15 cellular contexts compared by ENCODE assay signal in genomic region chr16:57577214-57577613, GRCh38. TPM values are rescaled to one million over a fixed set of nuclear protein-coding genes. Genes with fewer than 3 reads are reported as not detected.
DNase-seq lines count a peak whose midpoint lies in the region; ATAC-seq and TF ChIP-seq lines count a peak whose summit lies in the region.
"Had no signal": no experiment of that assay in that cellular context is flagged by ENCODE, and none has a peak within 500 bp of the region (broad histone marks: within the 10 kb centered on the region; RNA-seq: fewer than 3 reads in every experiment).

No MANE protein-coding gene starts in this region.

- 0 out of 20 replicates have a peak overlapping the region, but pooled peaks of 1 of the 10 experiments have one; percentile 18 for H3K4me3 ChIP-seq in BLaER1 treated with 17β-estradiol and CSF1 and Interleukin-3, amounts not matched to agents 10 nM and 100 nM
- H3K4me3 ChIP-seq in CD8-positive, alpha-beta memory T cell (ENCODE audit: low read length), result no peak overlapping the region
- H3K4me3 ChIP-seq in psoas muscle, result no peak overlapping the region
- H3K4me3 ChIP-seq: mucosa of descending colon, thyroid gland had no signal

- H3K4me3 Mint-ChIP-seq in CD8-positive, alpha-beta memory T cell, result peak overlapping the region in 5 of 7 donors; percentile 23 to 70 (median 67)
- no peak overlapping the region for H3K4me3 Mint-ChIP-seq in activated naive CD8-positive, alpha-beta T cell
- H3K4me3 Mint-ChIP-seq in natural killer cell treated with Interleukin-12 subunit alpha and Interleukin-12 subunit beta and Interleukin-15 and Interleukin-18, amount 100 ng/mL, for 72 hours, result peak overlapping the region; percentile 91

- H3K36me3 Mint-ChIP-seq in CD8-positive, alpha-beta memory T cell, result peaks cover 0 to 13% (median 2%) of the 10 kb centered on the region in 3 donors
- no peaks in the 10 kb centered on the region for H3K36me3 Mint-ChIP-seq in activated naive CD8-positive, alpha-beta T cell
- peaks cover 8% of the 10 kb centered on the region for H3K36me3 Mint-ChIP-seq in natural killer cell treated with Interleukin-12 subunit alpha and Interleukin-12 subunit beta and Interleukin-15 and Interleukin-18, amount 100 ng/mL, for 72 hours

- peak overlapping the region; percentile 31 to 83 (median 76); a peak in 20 of 22 replicates for H3K27ac ChIP-seq in BLaER1 treated with 17β-estradiol and CSF1 and Interleukin-3, amounts not matched to agents 10 nM and 100 nM
- no peak overlapping the region for H3K27ac ChIP-seq in CD8-positive, alpha-beta memory T cell (ENCODE audit: low read depth, low read length)
- H3K27ac ChIP-seq in psoas muscle, result no peak overlapping the region
- H3K27ac ChIP-seq: thyroid gland had no signal

- H3K9me3 Mint-ChIP-seq in CD8-positive, alpha-beta memory T cell, result peaks cover 0 to 3% (median 0%) of the 10 kb centered on the region in 5 donors
- no peaks in the 10 kb centered on the region for H3K9me3 Mint-ChIP-seq in activated naive CD8-positive, alpha-beta T cell (ENCODE audit: low read depth)
- H3K9me3 Mint-ChIP-seq in natural killer cell treated with Interleukin-12 subunit alpha and Interleukin-12 subunit beta and Interleukin-15 and Interleukin-18, amount 100 ng/mL, for 72 hours, result no peaks in the 10 kb centered on the region

- CTCF ChIA-PET in CD8-positive, alpha-beta memory T cell (lab: Charles Lee), result interaction anchor here (0.8 to 13.1 kb wide), 29 partner anchors 8 to 424 kb away, joined by 3 to 215 read pairs (median 8); partner anchors contain the start of genes ADGRG5, CCDC102A, KATNB1 and USB1

- H4K20me1 ChIP-seq in BLaER1 treated with 17β-estradiol and CSF1 and Interleukin-3, amounts not matched to agents 10 nM and 100 nM, result no peaks in the 10 kb centered on the region

- POLR2A ChIA-PET in CD8-positive, alpha-beta memory T cell (lab: Charles Lee), result interaction anchor here (1.4 to 2.4 kb wide), 5 partner anchors 11 to 32 kb away, joined by 3 to 14 read pairs (median 4); no protein-coding TSS in a partner anchor

- peak overlapping the region; percentile 28 to 69 (median 59); a peak in 18 of 22 replicates for H3K9ac ChIP-seq in BLaER1 treated with 17β-estradiol and CSF1 and Interleukin-3, amounts not matched to agents 10 nM and 100 nM

- no peak for DNase-seq in CD8-positive, alpha-beta memory T cell
- no peak for DNase-seq in natural killer cell treated with Interleukin-12 subunit alpha and Interleukin-12 subunit beta and Interleukin-15 and Interleukin-18, amount 100 ng/mL, for 72 hours (ENCODE audit: low spot score)
- no peak for DNase-seq in psoas muscle
- DNase-seq in DMS153 (lab: John Stamatoyannopoulos, UW), result no peak
- DNase-seq: DMS79 treated with DMSO at 0.1 percent for 48 hours; NCI-H1417; stimulated activated CD4-positive, alpha-beta T cell treated with anti-CD3 and anti-CD28 coated beads, Interleukin-4, amount 100 ng/mL, for 4 hours; thyroid gland had no signal

- peak overlapping the region; percentile 69 to 93 (median 87) for H3K4me2 ChIP-seq in BLaER1 treated with 17β-estradiol and CSF1 and Interleukin-3, amounts not matched to agents 10 nM and 100 nM

- intact Hi-C loops in psoas muscle (cut with DNase I), result loop anchor here in 1 of 2 donors (5.0 kb wide), 2 partner anchors 70 to 430 kb away; no protein-coding TSS in a partner anchor

- H3K36me3 ChIP-seq in BLaER1 treated with 17β-estradiol and CSF1 and Interleukin-3, amounts not matched to agents 10 nM and 100 nM, result peaks cover 0 to 15% (median 0%) of the 10 kb centered on the region in 11 experiments; a peak in 1 of 22 replicates
- no peaks in the 10 kb centered on the region for H3K36me3 ChIP-seq in CD8-positive, alpha-beta memory T cell (ENCODE audit: insufficient read depth, low read length)
- H3K36me3 ChIP-seq in psoas muscle (ENCODE audit: insufficient read depth in 1 of 2, low read depth in 1 of 2), result no peaks in the 10 kb centered on the region
- H3K36me3 ChIP-seq: thyroid gland had no signal

- ATAC-seq in natural killer cell treated with Interleukin-12 subunit alpha and Interleukin-12 subunit beta and Interleukin-15 and Interleukin-18, amount 100 ng/mL, for 72 hours, result no peak
- ATAC-seq in psoas muscle (no peak), GM18909 (IDR thresholded peaks at IDR 0.05; ENCODE audit: poor library complexity, unreplicated experiment) (no peak)

- peak overlapping the region; percentile 53 to 96 (median 88) for H3K27ac Mint-ChIP-seq in CD8-positive, alpha-beta memory T cell
- peak overlapping the region; percentile 59 for H3K27ac Mint-ChIP-seq in activated naive CD8-positive, alpha-beta T cell
- H3K27ac Mint-ChIP-seq in natural killer cell treated with Interleukin-12 subunit alpha and Interleukin-12 subunit beta and Interleukin-15 and Interleukin-18, amount 100 ng/mL, for 72 hours, result peak overlapping the region; percentile 97

- H3K4me1 ChIP-seq in BLaER1 treated with 17β-estradiol and CSF1 and Interleukin-3, amounts not matched to agents 10 nM and 100 nM, result peaks cover 29 to 65% (median 41%) of the 10 kb centered on the region in 10 experiments
- peaks cover 46% of the 10 kb centered on the region for H3K4me1 ChIP-seq in CD8-positive, alpha-beta memory T cell (ENCODE audit: insufficient read depth, low read length)
- H3K4me1 ChIP-seq in psoas muscle, result no peaks in the 10 kb centered on the region

- no peak for TF ChIP-seq CTCF in psoas muscle (IDR thresholded peaks at IDR 0.05)

- H3K9me3 ChIP-seq in BLaER1 treated with 17β-estradiol and CSF1 and Interleukin-3, amounts not matched to agents 10 nM and 100 nM (replicated peaks in 1 of 11), result no peaks in the 10 kb centered on the region
- H3K9me3 ChIP-seq in CD8-positive, alpha-beta memory T cell (ENCODE audit: low read length), result no peaks in the 10 kb centered on the region
- no peaks in the 10 kb centered on the region for H3K9me3 ChIP-seq in psoas muscle
- H3K9me3 ChIP-seq: mucosa of descending colon, thyroid gland had no signal

- H3K27me3 Mint-ChIP-seq in CD8-positive, alpha-beta memory T cell, result peaks cover 0 to 3% of the 10 kb centered on the region in 2 donors
- H3K27me3 Mint-ChIP-seq in activated naive CD8-positive, alpha-beta T cell, result no peaks in the 10 kb centered on the region
- no peaks in the 10 kb centered on the region for H3K27me3 Mint-ChIP-seq in natural killer cell treated with Interleukin-12 subunit alpha and Interleukin-12 subunit beta and Interleukin-15 and Interleukin-18, amount 100 ng/mL, for 72 hours

- H3K4me1 Mint-ChIP-seq in CD8-positive, alpha-beta memory T cell, result peaks cover 51 to 59% (median 54%) of the 10 kb centered on the region in 3 donors
- peaks cover 33% of the 10 kb centered on the region for H3K4me1 Mint-ChIP-seq in activated naive CD8-positive, alpha-beta T cell (ENCODE audit: low read depth)
- H3K4me1 Mint-ChIP-seq in natural killer cell treated with Interleukin-12 subunit alpha and Interleukin-12 subunit beta and Interleukin-15 and Interleukin-18, amount 100 ng/mL, for 72 hours (ENCODE audit: low read depth in 2 of 2), result peaks cover 74 to 78% of the 10 kb centered on the region in 2 donors

- WGBS in psoas muscle, 3 donors, result 86 to 90% (median 87%) methylated on average over 6 of the region's 6 CpGs

- no peaks in the 10 kb centered on the region for H3K27me3 ChIP-seq in BLaER1 treated with 17β-estradiol and CSF1 and Interleukin-3, amounts not matched to agents 10 nM and 100 nM
- no peaks in the 10 kb centered on the region for H3K27me3 ChIP-seq in CD8-positive, alpha-beta memory T cell (ENCODE audit: insufficient read depth, low read length, poor library complexity, severe bottlenecking)
- peaks cover 0 to 6% (median 3%) of the 10 kb centered on the region in 3 donors for H3K27me3 ChIP-seq in psoas muscle (ENCODE audit: insufficient read depth in 3 of 3, low read length in 2 of 3)
- H3K27me3 ChIP-seq: thyroid gland had no signal

RNA-seq across cellular contexts. Expression of gene ADGRG5, which starts 34.8 kb away (rescaled TPM):
- total RNA-seq in CD8-positive, alpha-beta memory T cell, result 10 to 100 TPM; 46.1 to 48.5 TPM
- polyA plus RNA-seq in CD8-positive, alpha-beta memory T cell, result 23.5 TPM
- total RNA-seq in natural killer cell treated with Interleukin-12 subunit alpha and Interleukin-12 subunit beta and Interleukin-15 and Interleukin-18, amount 100 ng/mL, for 72 hours, result 10 to 100 TPM; 86.8 to 95.0 TPM
- under 1 TPM in 3 of 4 donors, not detected in 1; 0.11 to 0.37 (median 0.19) TPM for total RNA-seq in psoas muscle
- polyA plus RNA-seq in psoas muscle, result under 1 TPM in 1 of 3 donors, not detected in 2; 0.05 TPM
- total RNA-seq: fibroblast of villous mesenchyme, osteoblast had no signal
- polyA plus RNA-seq: BJ had no signal

RNA-seq across cellular contexts. Expression of gene CCDC102A, which starts 40.8 kb away (rescaled TPM):
- total RNA-seq in CD8-positive, alpha-beta memory T cell, result 10 to 100 TPM; 27.0 to 28.1 TPM
- polyA plus RNA-seq in CD8-positive, alpha-beta memory T cell, result 22.6 TPM
- total RNA-seq in natural killer cell treated with Interleukin-12 subunit alpha and Interleukin-12 subunit beta and Interleukin-15 and Interleukin-18, amount 100 ng/mL, for 72 hours, result 10 to 100 TPM; 13.9 to 21.5 TPM
- 1 to 10 TPM; 1.2 to 2.4 (median 1.9) TPM for total RNA-seq in psoas muscle
- 1 to 10 TPM in 2 of 3 donors, under 1 TPM in 1; 0.95 to 2.1 (median 1.2) TPM for polyA plus RNA-seq in psoas muscle

RNA-seq across cellular contexts. Expression of gene ADGRG1, which starts 51.2 kb away (rescaled TPM):
- 10 to 100 TPM; 25.8 to 29.8 TPM for total RNA-seq in CD8-positive, alpha-beta memory T cell
- 51.9 TPM for polyA plus RNA-seq in CD8-positive, alpha-beta memory T cell
- 10 to 100 TPM in 1 of 2 donors, 1 to 10 TPM in 1; 4.8 to 13.7 TPM for total RNA-seq in natural killer cell treated with Interleukin-12 subunit alpha and Interleukin-12 subunit beta and Interleukin-15 and Interleukin-18, amount 100 ng/mL, for 72 hours
- total RNA-seq in psoas muscle, result 10 to 100 TPM; 14.2 to 19.4 (median 15.7) TPM
- 10 to 100 TPM in 1 of 3 donors, 1 to 10 TPM in 2; 5.3 to 10.4 (median 7.4) TPM for polyA plus RNA-seq in psoas muscle

Comparison
In these comparisons a context has a peak if more than half of its experiments do, and no peak if none do; other contexts are left out.
1. H3K27ac ChIP-seq: peak in BLaER1 treated with 17β-estradiol and CSF1 and Interleukin-3, amounts not matched to agents 10 nM and 100 nM (11 of 11); none in CD8-positive, alpha-beta memory T cell (single experiment) and psoas muscle (single experiment).
2. RNA of gene ADGRG5, which starts 34.8 kb away (total RNA-seq): 86.8 to 95.0 TPM in natural killer cell treated with Interleukin-12 subunit alpha and Interleukin-12 subunit beta and Interleukin-15 and Interleukin-18, amount 100 ng/mL, for 72 hours and 46.1 to 48.5 TPM in CD8-positive, alpha-beta memory T cell; 0.11 to 0.37 TPM in psoas muscle; every median in the first group is over 10 times any median in the second.
3. RNA of gene CCDC102A, which starts 40.8 kb away (total RNA-seq): 27.0 to 28.1 TPM in CD8-positive, alpha-beta memory T cell and 13.9 to 21.5 TPM in natural killer cell treated with Interleukin-12 subunit alpha and Interleukin-12 subunit beta and Interleukin-15 and Interleukin-18, amount 100 ng/mL, for 72 hours; 1.2 to 2.4 TPM in psoas muscle; every median in the first group is over 4 times any median in the second.
4. Peak in every context shown above with its lines, with median percentiles within 50 percentile points of each other: H3K27ac Mint-ChIP-seq.